Comparison of ENCODE assay signal across 14 cellular contexts in the genomic region with DNA sequence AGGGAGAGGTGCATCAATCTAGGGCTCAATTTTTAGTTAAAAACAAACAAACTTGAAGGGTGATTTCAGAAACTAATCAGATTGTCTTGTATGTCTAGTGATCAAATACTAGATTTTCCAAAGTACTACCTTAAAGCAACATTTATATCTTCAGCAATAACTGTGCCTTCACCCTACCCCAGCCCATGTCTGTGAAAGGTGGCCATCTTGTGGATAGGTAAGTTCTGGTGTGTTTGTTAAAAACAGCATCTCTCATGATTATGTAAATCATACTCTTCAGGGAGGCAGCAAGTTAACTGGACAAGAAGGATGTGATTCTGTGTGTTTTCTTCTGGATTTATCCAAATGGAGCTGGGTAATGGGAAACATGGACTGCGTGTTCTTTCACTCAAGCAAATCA.
DNase-seq lines count a peak whose midpoint lies in the region; ATAC-seq and TF ChIP-seq lines count a peak whose summit lies in the region.
"Had no signal": no experiment of that assay in that cellular context is flagged by ENCODE, and none has a peak within 500 bp of the region (broad histone marks: within the 10 kb centered on the region; RNA-seq: fewer than 3 reads in every experiment).

No MANE protein-coding gene starts in this region.

- BruUV-seq in PC-3 (replicated peaks; lab: Mats Ljungman, UMichigan) = no TSS peak

- ATAC-seq in GM23338 (no peak), PC-3 (no peak), naive B cell (ENCODE audit: low read depth in 2 of 2) (peak; percentile 35 to 61), GM18909 (IDR thresholded peaks at IDR 0.05; ENCODE audit: poor library complexity, unreplicated experiment) (no peak), GM21526 (IDR thresholded peaks at IDR 0.05; ENCODE audit: low FRiP score, unreplicated experiment) (no peak)
- ATAC-seq: WTC11 had no signal

- H3K36me3 ChIP-seq in GM23338 (ENCODE audit: insufficient read depth) (no peaks in the 10 kb centered on the region), PC-3 (ENCODE audit: low read depth, low read length) (no peaks in the 10 kb centered on the region)
- H3K36me3 ChIP-seq: upper lobe of left lung had no signal

- H3K79me2 ChIP-seq in GM23338 (replicated peaks; ENCODE audit: insufficient read depth) (no peaks in the 10 kb centered on the region), PC-3 (ENCODE audit: low read length) (no peaks in the 10 kb centered on the region)

- H3F3A ChIP-seq in GM23338 (replicated peaks; ENCODE audit: low read depth) = no peaks in the 10 kb centered on the region
- H3F3A ChIP-seq in PC-3 (ENCODE audit: low read length, unreplicated experiment) = no peaks in the 10 kb centered on the region

- H3K4me3 ChIP-seq in GM23338 (no peak overlapping the region), PC-3 (ENCODE audit: low read length) (no peak overlapping the region)
- H3K4me3 ChIP-seq: upper lobe of left lung had no signal

- POLR2A ChIA-PET in activated CD4-positive, alpha-beta memory T cell treated with anti-CD3 and anti-CD28 coated beads for 36 hours (lab: Charles Lee) = no interaction called here
- POLR2A ChIA-PET in activated CD4-positive, alpha-beta memory T cell treated with anti-CD3 and anti-CD28 coated beads, Interleukin-2, amount 10 ng/mL, durations not matched to agents 7 days and 5 days (lab: Charles Lee) = no interaction called here
- POLR2A ChIA-PET in PC-3 (lab: Charles Lee; ENCODE audit: unreplicated experiment) = no interaction called here

- peak overlapping the region; percentile 59; the same call in 1 of the 2 replicates for H2AFZ ChIP-seq in GM23338
- no peak overlapping the region for H2AFZ ChIP-seq in PC-3 (ENCODE audit: low read length)

- DNase-seq in activated CD4-positive, alpha-beta memory T cell treated with anti-CD3 and anti-CD28 coated beads for 36 hours = peak; percentile 17
- DNase-seq in activated CD4-positive, alpha-beta memory T cell treated with anti-CD3 and anti-CD28 coated beads, Interleukin-2, amount 10 ng/mL, durations not matched to agents 7 days and 5 days = no peak
- DNase-seq in GM23338 (ENCODE audit: low spot score) (no peak), PC-3 (no peak), naive B cell (peak; percentile 1), activated gamma-delta T cell treated with Interleukin-2 at 50 U/mL for 16 hours (no peak)
- DNase-seq: ACHN; activated T-cell treated with anti-CD3 and anti-CD28 coated beads, Interleukin-2, amount 50 U/mL, for 24 hours; KG1; stimulated activated CD8-positive, alpha-beta memory T cell treated with anti-CD3 and anti-CD28 coated beads, Interleukin-4, amount 100 ng/mL, for 48 hours; upper lobe of left lung had no signal

- intact Hi-C loops in activated CD4-positive, alpha-beta memory T cell treated with anti-CD3 and anti-CD28 coated beads for 36 hours (cut with micrococcal nuclease) = loop anchor here (1.0 kb wide), 1 partner anchor 161 kb away; no protein-coding TSS in a partner anchor
- intact Hi-C loops in PC-3 (cut with micrococcal nuclease) = loop anchor here (1.0 kb wide), 1 partner anchor 161 kb away; no protein-coding TSS in a partner anchor

- H3K9me2 ChIP-seq in GM23338 (ENCODE audit: insufficient read depth) (peaks cover 7% of the 10 kb centered on the region; the same call in 1 of the 2 replicates), PC-3 (replicated peaks; ENCODE audit: low read length) (no peaks in the 10 kb centered on the region)

- H3K9ac ChIP-seq in PC-3 (ENCODE audit: low read length) = no peak overlapping the region

- TF ChIP-seq CTCF in GM23338 (conservative IDR thresholded peaks at IDR 0.05; ENCODE audit: low read depth in 2 of 2) (peak in 1 of 2 experiments; percentile 29; a peak in 1 of 4 replicates), PC-3 (conservative IDR thresholded peaks at IDR 0.05; ENCODE audit: low read depth, low read length) (0 out of 2 replicates have a peak, but pooled peaks have one; percentile 21)

- H3K27ac ChIP-seq in GM23338 (ENCODE audit: low read depth) = no peak overlapping the region
- no peak overlapping the region for H3K27ac ChIP-seq in PC-3 (ENCODE audit: low read length)
- H3K27ac ChIP-seq: upper lobe of left lung had no signal

- peaks cover 2% of the 10 kb centered on the region for H3K36me3 Mint-ChIP-seq in activated CD4-positive, alpha-beta memory T cell treated with anti-CD3 and anti-CD28 coated beads for 36 hours
- H3K36me3 Mint-ChIP-seq in activated CD4-positive, alpha-beta memory T cell treated with anti-CD3 and anti-CD28 coated beads, Interleukin-2, amount 10 ng/mL, durations not matched to agents 7 days and 5 days (ENCODE audit: low read depth) = no peaks in the 10 kb centered on the region
- H3K36me3 Mint-ChIP-seq in GM23338 (ENCODE audit: low read depth) = peaks cover 7% of the 10 kb centered on the region
- H3K36me3 Mint-ChIP-seq in naive B cell = peaks cover 0 to 5% of the 10 kb centered on the region in 2 donors

- H3K27me3 ChIP-seq in GM23338 (ENCODE audit: insufficient read depth) (no peaks in the 10 kb centered on the region), PC-3 (ENCODE audit: low read length) (no peaks in the 10 kb centered on the region)
- H3K27me3 ChIP-seq: upper lobe of left lung had no signal

- no peaks in the 10 kb centered on the region for H3K9me3 ChIP-seq in PC-3 (ENCODE audit: low read length)

- H4K20me1 ChIP-seq in GM23338 (replicated peaks; ENCODE audit: insufficient read depth) (no peaks in the 10 kb centered on the region), PC-3 (ENCODE audit: low read length) (no peaks in the 10 kb centered on the region)

- H3K4me1 ChIP-seq in GM23338 (ENCODE audit: insufficient read depth) (no peaks in the 10 kb centered on the region), PC-3 (ENCODE audit: insufficient read depth, low read length) (peaks cover 8% of the 10 kb centered on the region; the same call in 1 of the 2 replicates)
- H3K4me1 ChIP-seq: upper lobe of left lung had no signal

- H3K4me1 Mint-ChIP-seq in activated CD4-positive, alpha-beta memory T cell treated with anti-CD3 and anti-CD28 coated beads for 36 hours (ENCODE audit: low read depth) = peaks cover 6% of the 10 kb centered on the region
- peaks cover 13% of the 10 kb centered on the region for H3K4me1 Mint-ChIP-seq in activated CD4-positive, alpha-beta memory T cell treated with anti-CD3 and anti-CD28 coated beads, Interleukin-2, amount 10 ng/mL, durations not matched to agents 7 days and 5 days
- no peaks in the 10 kb centered on the region for H3K4me1 Mint-ChIP-seq in GM23338
- H3K4me1 Mint-ChIP-seq in naive B cell = no peaks in the 10 kb centered on the region
- H3K4me1 Mint-ChIP-seq: WTC11 had no signal

- H3K9me3 Mint-ChIP-seq in activated CD4-positive, alpha-beta memory T cell treated with anti-CD3 and anti-CD28 coated beads for 36 hours = peaks cover 7% of the 10 kb centered on the region
- H3K9me3 Mint-ChIP-seq in activated CD4-positive, alpha-beta memory T cell treated with anti-CD3 and anti-CD28 coated beads, Interleukin-2, amount 10 ng/mL, durations not matched to agents 7 days and 5 days = peaks cover 5% of the 10 kb centered on the region
- H3K9me3 Mint-ChIP-seq in GM23338 = peaks cover 21% of the 10 kb centered on the region
- H3K9me3 Mint-ChIP-seq in naive B cell = peaks cover 2 to 12% (median 7%) of the 10 kb centered on the region in 7 donors

- H3K27ac Mint-ChIP-seq in activated CD4-positive, alpha-beta memory T cell treated with anti-CD3 and anti-CD28 coated beads for 36 hours = no peak overlapping the region
- H3K27ac Mint-ChIP-seq in activated CD4-positive, alpha-beta memory T cell treated with anti-CD3 and anti-CD28 coated beads, Interleukin-2, amount 10 ng/mL, durations not matched to agents 7 days and 5 days = no peak overlapping the region
- H3K27ac Mint-ChIP-seq in GM23338 = no peak overlapping the region
- H3K27ac Mint-ChIP-seq in naive B cell = no peak overlapping the region
- H3K27ac Mint-ChIP-seq: activated T-cell treated with anti-CD3 and anti-CD28 coated beads, Interleukin-2, amount 50 U/mL, for 24 hours; WTC11 had no signal

- CTCF ChIA-PET in activated CD4-positive, alpha-beta memory T cell treated with anti-CD3 and anti-CD28 coated beads for 36 hours (lab: Charles Lee) = interaction anchor here (1.0 kb wide), 1 partner anchor 162 kb away, joined by 5 read pairs; no protein-coding TSS in a partner anchor
- CTCF ChIA-PET in activated CD4-positive, alpha-beta memory T cell treated with anti-CD3 and anti-CD28 coated beads, Interleukin-2, amount 10 ng/mL, durations not matched to agents 7 days and 5 days (lab: Charles Lee) = interaction anchor here (2.5 kb wide), 1 partner anchor 162 kb away, joined by 6 read pairs; no protein-coding TSS in a partner anchor
- CTCF ChIA-PET in PC-3 (lab: Charles Lee) = no interaction called here

- H3K4me2 ChIP-seq in GM23338 = no peak overlapping the region
- no peak overlapping the region for H3K4me2 ChIP-seq in PC-3 (ENCODE audit: low read length)

- H3K4me3 Mint-ChIP-seq in activated CD4-positive, alpha-beta memory T cell treated with anti-CD3 and anti-CD28 coated beads for 36 hours = no peak overlapping the region
- no peak overlapping the region for H3K4me3 Mint-ChIP-seq in activated CD4-positive, alpha-beta memory T cell treated with anti-CD3 and anti-CD28 coated beads, Interleukin-2, amount 10 ng/mL, durations not matched to agents 7 days and 5 days
- H3K4me3 Mint-ChIP-seq in GM23338 (no peak overlapping the region), naive B cell (no peak overlapping the region)
- H3K4me3 Mint-ChIP-seq: activated T-cell treated with anti-CD3 and anti-CD28 coated beads, Interleukin-2, amount 50 U/mL, for 24 hours; WTC11 had no signal

- peaks cover 3% of the 10 kb centered on the region for H3K27me3 Mint-ChIP-seq in activated CD4-positive, alpha-beta memory T cell treated with anti-CD3 and anti-CD28 coated beads for 36 hours
- peaks cover 16% of the 10 kb centered on the region for H3K27me3 Mint-ChIP-seq in activated CD4-positive, alpha-beta memory T cell treated with anti-CD3 and anti-CD28 coated beads, Interleukin-2, amount 10 ng/mL, durations not matched to agents 7 days and 5 days
- H3K27me3 Mint-ChIP-seq in GM23338 (ENCODE audit: insufficient read depth, low read depth, poor library complexity) (peaks cover 7% of the 10 kb centered on the region), naive B cell (peaks cover 0 to 5% (median 4%) of the 10 kb centered on the region in 3 donors)
- H3K27me3 Mint-ChIP-seq: activated T-cell treated with anti-CD3 and anti-CD28 coated beads, Interleukin-2, amount 50 U/mL, for 24 hours had no signal

TF ChIP-seq in GM23338, 12 proteins besides CTCF, POLR2A, EP300 and RAD21 (continues in another document):
- TF ChIP-seq, protein P1, sequence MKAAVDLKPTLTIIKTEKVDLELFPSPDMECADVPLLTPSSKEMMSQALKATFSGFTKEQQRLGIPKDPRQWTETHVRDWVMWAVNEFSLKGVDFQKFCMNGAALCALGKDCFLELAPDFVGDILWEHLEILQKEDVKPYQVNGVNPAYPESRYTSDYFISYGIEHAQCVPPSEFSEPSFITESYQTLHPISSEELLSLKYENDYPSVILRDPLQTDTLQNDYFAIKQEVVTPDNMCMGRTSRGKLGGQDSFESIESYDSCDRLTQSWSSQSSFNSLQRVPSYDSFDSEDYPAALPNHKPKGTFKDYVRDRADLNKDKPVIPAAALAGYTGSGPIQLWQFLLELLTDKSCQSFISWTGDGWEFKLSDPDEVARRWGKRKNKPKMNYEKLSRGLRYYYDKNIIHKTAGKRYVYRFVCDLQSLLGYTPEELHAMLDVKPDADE (IDR thresholded peaks at IDR 0.05) = no peak
- TF ChIP-seq ZNF331 (CRISPR knock-in tag; IDR thresholded peaks at IDR 0.05; ENCODE audit: low read depth) = no peak
- no peak for TF ChIP-seq POLR2AphosphoS5 (IDR thresholded peaks at IDR 0.05; ENCODE audit: low read depth)

Comparison
In these comparisons a context has a peak if more than half of its experiments do, and no peak if none do; other contexts are left out.
1. DNase-seq: peak in activated CD4-positive, alpha-beta memory T cell treated with anti-CD3 and anti-CD28 coated beads for 36 hours (single experiment) and naive B cell (single experiment); none in activated CD4-positive, alpha-beta memory T cell treated with anti-CD3 and anti-CD28 coated beads, Interleukin-2, amount 10 ng/mL, durations not matched to agents 7 days and 5 days (single experiment), GM23338 (single experiment), PC-3 (single experiment) and activated gamma-delta T cell treated with Interleukin-2 at 50 U/mL for 16 hours (single experiment).
2. ATAC-seq: peak in naive B cell (2 of 2); none in GM23338 (single experiment), PC-3 (single experiment), GM18909 (single experiment) and GM21526 (single experiment).